ENCODE assay signal across 21 cellular contexts in the genomic region with DNA sequence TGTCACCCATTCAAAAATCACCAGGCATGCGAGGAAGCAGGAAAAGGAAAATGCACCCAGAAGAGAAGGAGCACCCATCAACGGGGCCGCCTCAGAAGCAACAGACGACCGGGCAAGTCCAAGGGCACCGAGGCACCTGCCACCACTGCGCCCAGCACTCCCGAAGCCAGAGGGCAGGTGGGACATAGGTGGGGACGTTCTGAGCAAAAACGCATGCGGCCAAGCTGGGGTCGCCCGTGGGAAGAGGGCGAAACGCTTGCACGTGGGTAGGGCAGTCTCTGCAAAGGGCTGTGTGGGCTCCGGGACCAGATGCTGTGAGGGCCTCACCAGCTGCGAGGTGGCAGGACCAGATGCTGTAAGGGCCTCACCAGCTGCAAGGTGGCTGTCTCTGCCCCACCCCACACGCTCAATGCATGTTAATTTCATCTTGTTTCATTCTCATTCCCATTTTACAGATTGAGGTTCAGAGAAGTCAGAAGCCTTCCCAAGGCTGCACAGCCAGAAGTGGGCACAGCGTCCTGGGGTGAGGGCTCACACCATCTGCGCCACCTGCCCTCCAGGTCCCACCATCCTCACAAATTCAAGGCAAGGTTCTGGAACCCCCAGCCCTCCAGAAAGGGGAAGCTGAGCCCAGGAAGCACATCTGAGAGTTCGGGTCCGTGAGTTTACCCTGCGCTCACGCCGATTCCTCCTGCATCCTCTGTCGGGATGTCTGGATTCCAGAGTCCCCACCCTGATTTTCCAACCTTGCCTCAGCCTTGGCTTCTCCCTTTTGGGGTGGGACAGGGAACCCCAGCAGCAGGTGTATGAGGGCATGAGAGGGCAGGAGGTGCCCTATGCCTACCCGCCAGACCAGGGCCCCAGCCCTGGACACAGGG. TPM values are rescaled to one million over a fixed set of nuclear protein-coding genes. Genes with fewer than 3 reads are reported as not detected.
DNase-seq lines count a peak whose midpoint lies in the region; ATAC-seq, FAIRE-seq and TF ChIP-seq lines count a peak whose summit lies in the region.
"Had no signal": no experiment of that assay in that cellular context is flagged by ENCODE, and none has a peak within 500 bp of the region (broad histone marks: within the 10 kb centered on the region; RNA-seq: fewer than 3 reads in every experiment).

No MANE protein-coding gene starts in this region.

- no peaks in the 10 kb centered on the region for H3K9me3 Mint-ChIP-seq in stimulated activated naive CD8-positive, alpha-beta T cell treated with anti-CD3 and anti-CD28 coated beads, Interleukin-15, amount 100 ng/mL, for 72 hours
- no peaks in the 10 kb centered on the region for H3K9me3 Mint-ChIP-seq in activated CD4-positive, alpha-beta T cell treated with anti-CD3 and anti-CD28 coated beads, Interleukin-2, amount 10 ng/mL, durations not matched to agents 7 days and 5 days
- H3K9me3 Mint-ChIP-seq: activated naive CD4-positive, alpha-beta T cell treated with anti-CD3 and anti-CD28 coated beads, Interleukin-2, amount 50 U/mL, for 72 hours; immature natural killer cell; T-helper 1 cell treated with Interleukin-12 subunit alpha and Interleukin-12 subunit beta and Interleukin-4 antibody, amounts not matched to agents 30 μg/mL and 1 μg/mL, for 36 hours had no signal

- no peak overlapping the region for H2BK5ac ChIP-seq in H1 (ENCODE audit: low read depth, low read length)

- no peak overlapping the region for H3K14ac ChIP-seq in H1 (ENCODE audit: insufficient read length)

- H3K27ac ChIP-seq in H1 (ENCODE audit: low read depth, low read length): no peak overlapping the region
- H3K27ac ChIP-seq: GM23248, prostate gland, suprapubic skin had no signal

- H3K79me2 ChIP-seq in H1 (ENCODE audit: control insufficient read depth in 1 of 2, insufficient read depth in 2 of 2, low read length in 2 of 2): no peaks in the 10 kb centered on the region

- no peak overlapping the region for H2AK5ac ChIP-seq in H1 (ENCODE audit: low read depth, low read length)

- H4K20me1 ChIP-seq in H1 (replicated peaks in 1 of 2; ENCODE audit: control insufficient read depth in 1 of 2, insufficient read depth in 2 of 2, low read length in 2 of 2): peaks cover 5 to 16% of the 10 kb centered on the region in 2 experiments

- WGBS in H1 (ENCODE audit: extremely low coverage in 1 of 2, insufficient coverage in 1 of 2, insufficient read length in 1 of 2, insufficient replicate concordance in 2 of 2, low coverage in 1 of 2, low lambda C conversion rate in 2 of 2, missing lambda C conversion rate in 1 of 2), 2 experiments: 87% methylated on average over 28 of the region's 28 CpGs; no CpG with 5 or more reads in 1 of the 2 experiments

- H3K23me2 ChIP-seq in H1 (ENCODE audit: low read depth, low read length): no peaks in the 10 kb centered on the region

- H3K27me3 ChIP-seq in H1 (replicated peaks in 1 of 4; ENCODE audit: control insufficient read depth in 3 of 4, extremely low read depth in 1 of 4, insufficient read depth in 3 of 4, low read length in 3 of 4) (peaks cover 13 to 91% (median 66%) of the 10 kb centered on the region in 4 experiments), mucosa of stomach (ENCODE audit: control insufficient read depth, insufficient read depth, low read length) (peaks cover 93% of the 10 kb centered on the region)

- H3K27ac Mint-ChIP-seq in stimulated activated naive CD8-positive, alpha-beta T cell treated with anti-CD3 and anti-CD28 coated beads, Interleukin-15, amount 100 ng/mL, for 72 hours: no peak overlapping the region
- no peak overlapping the region for H3K27ac Mint-ChIP-seq in activated CD4-positive, alpha-beta T cell treated with anti-CD3 and anti-CD28 coated beads, Interleukin-2, amount 10 ng/mL, durations not matched to agents 7 days and 5 days
- H3K27ac Mint-ChIP-seq: activated naive CD4-positive, alpha-beta T cell treated with anti-CD3 and anti-CD28 coated beads, Interleukin-2, amount 50 U/mL, for 72 hours; immature natural killer cell; naive B cell; T-helper 1 cell treated with Interleukin-12 subunit alpha and Interleukin-12 subunit beta and Interleukin-4 antibody, amounts not matched to agents 30 μg/mL and 1 μg/mL, for 36 hours had no signal

- no peaks in the 10 kb centered on the region for H3K36me3 Mint-ChIP-seq in activated CD4-positive, alpha-beta T cell treated with anti-CD3 and anti-CD28 coated beads, Interleukin-2, amount 10 ng/mL, durations not matched to agents 7 days and 5 days (ENCODE audit: low read depth)
- H3K36me3 Mint-ChIP-seq: activated naive CD4-positive, alpha-beta T cell treated with anti-CD3 and anti-CD28 coated beads, Interleukin-2, amount 50 U/mL, for 72 hours; immature natural killer cell; naive B cell had no signal

- no peak overlapping the region for H4K91ac ChIP-seq in H1 (replicated peaks; ENCODE audit: insufficient read length, low read length)

- H3K4me3 Mint-ChIP-seq in stimulated activated naive CD8-positive, alpha-beta T cell treated with anti-CD3 and anti-CD28 coated beads, Interleukin-15, amount 100 ng/mL, for 72 hours: no peak overlapping the region
- H3K4me3 Mint-ChIP-seq in activated CD4-positive, alpha-beta T cell treated with anti-CD3 and anti-CD28 coated beads, Interleukin-2, amount 10 ng/mL, durations not matched to agents 7 days and 5 days: no peak overlapping the region
- H3K4me3 Mint-ChIP-seq: immature natural killer cell; naive B cell; T-helper 1 cell treated with Interleukin-12 subunit alpha and Interleukin-12 subunit beta and Interleukin-4 antibody, amounts not matched to agents 30 μg/mL and 1 μg/mL, for 36 hours had no signal

- H3K27me3 Mint-ChIP-seq in stimulated activated naive CD8-positive, alpha-beta T cell treated with anti-CD3 and anti-CD28 coated beads, Interleukin-15, amount 100 ng/mL, for 72 hours: peaks cover 92% of the 10 kb centered on the region
- peaks cover 25% of the 10 kb centered on the region for H3K27me3 Mint-ChIP-seq in activated CD4-positive, alpha-beta T cell treated with anti-CD3 and anti-CD28 coated beads, Interleukin-2, amount 10 ng/mL, durations not matched to agents 7 days and 5 days

- TF ChIP-seq CTCF in H1 (IDR thresholded peaks at IDR 0.05; ENCODE audit: control extremely low read depth in 1 of 3, insufficient read depth in 1 of 3, low read depth in 1 of 3, low read length in 3 of 3): no peak

- ATAC-seq in stimulated activated naive CD8-positive, alpha-beta T cell treated with anti-CD3 and anti-CD28 coated beads, Interleukin-15, Interleukin-2, amounts not matched to agents 100 U/mL and 50 U/mL, for 24 hours: no peak
- ATAC-seq in stimulated activated naive CD8-positive, alpha-beta T cell treated with anti-CD3 and anti-CD28 coated beads, Interleukin-15, amount 100 ng/mL, for 72 hours: no peak
- ATAC-seq: activated naive CD4-positive, alpha-beta T cell treated with anti-CD3 and anti-CD28 coated beads, Interleukin-2, amount 50 U/mL, for 72 hours had no signal

- TF ChIP-seq POLR2A in H1 (IDR thresholded peaks at IDR 0.05; ENCODE audit: control extremely low read depth in 1 of 2, low read depth in 2 of 2, low read length in 2 of 2): no peak

- H3K4me1 ChIP-seq in H1 (replicated peaks in 1 of 4; ENCODE audit: control insufficient read depth in 3 of 4, insufficient read depth in 4 of 4, low read length in 3 of 4): peaks cover 0 to 4% (median 3%) of the 10 kb centered on the region in 4 experiments; a peak in 6 of 7 replicates
- peaks cover 41% of the 10 kb centered on the region for H3K4me1 ChIP-seq in mucosa of stomach (ENCODE audit: control insufficient read depth, insufficient read depth, low read length)

- H3K4me2 ChIP-seq in H1 (ENCODE audit: insufficient read depth in 1 of 2, low read depth in 2 of 2, low read length in 2 of 2): no peak overlapping the region

- H3K4ac ChIP-seq in H1 (replicated peaks; ENCODE audit: insufficient read length, low read depth, low read length): no peak overlapping the region

- peaks cover 13% of the 10 kb centered on the region for H3K4me1 Mint-ChIP-seq in stimulated activated naive CD8-positive, alpha-beta T cell treated with anti-CD3 and anti-CD28 coated beads, Interleukin-15, amount 100 ng/mL, for 72 hours
- H3K4me1 Mint-ChIP-seq in activated CD4-positive, alpha-beta T cell treated with anti-CD3 and anti-CD28 coated beads, Interleukin-2, amount 10 ng/mL, durations not matched to agents 7 days and 5 days: peaks cover 7% of the 10 kb centered on the region

- no peak overlapping the region for H2BK120ac ChIP-seq in H1 (replicated peaks; ENCODE audit: low read depth, low read length)

- peak overlapping the region; percentile 21; the same call in 1 of the 2 replicates for H4K8ac ChIP-seq in H1 (ENCODE audit: extremely low read depth, insufficient read depth, low read length)

- no peak overlapping the region for H4K5ac ChIP-seq in H1 (ENCODE audit: insufficient read length, low read depth, low read length)

- H3K36me3 ChIP-seq in H1 (ENCODE audit: control insufficient read depth in 2 of 4, insufficient read depth in 4 of 4, low read length in 3 of 4) (no peaks in the 10 kb centered on the region), mucosa of stomach (ENCODE audit: control insufficient read depth, insufficient read depth, low read length) (no peaks in the 10 kb centered on the region)
- H3K36me3 ChIP-seq: prostate gland, suprapubic skin had no signal

- H3K9ac ChIP-seq in H1 (replicated peaks in 1 of 4; ENCODE audit: extremely low read depth in 1 of 4, low read depth in 3 of 4, low read length in 3 of 4) (no peak overlapping the region), mucosa of stomach (ENCODE audit: low read length) (peak overlapping the region; percentile 17)
- H3K9ac ChIP-seq: GM23248 had no signal

- H2AFZ ChIP-seq in H1 (ENCODE audit: low read length): no peak overlapping the region
- H2AFZ ChIP-seq: GM23248 had no signal

- TF ChIP-seq RAD21 in H1 (IDR thresholded peaks at IDR 0.05 in 1 of 2, conservative IDR thresholded peaks at IDR 0.05 in 1 of 2; ENCODE audit: low read depth in 2 of 2, low read length in 2 of 2): no peak

- FAIRE-seq in H1 (lab: Jason Lieb, UNC) (no peak), HTR-8/SVneo (lab: Jason Lieb, UNC) (no peak)
- FAIRE-seq: colon, GM18507 had no signal

- H3K23ac ChIP-seq in H1 (ENCODE audit: insufficient read length): no peak overlapping the region

- CTCF ChIA-PET in H1 (lab: Charles Lee; ENCODE audit: partially characterized antibody): interaction anchor here (0.6 to 2.5 kb wide), 3 partner anchors 10 to 46 kb away, joined by 3 to 14 read pairs (median 4); no protein-coding TSS in a partner anchor
- CTCF ChIA-PET in activated CD4-positive, alpha-beta T cell treated with anti-CD3 and anti-CD28 coated beads, Interleukin-2, amount 10 ng/mL, durations not matched to agents 7 days and 5 days (lab: Charles Lee): interaction anchor here (0.7 to 2.0 kb wide), 4 partner anchors 10 to 53 kb away, joined by 3 to 8 read pairs (median 4); no protein-coding TSS in a partner anchor

- DNase-seq in stimulated activated naive CD8-positive, alpha-beta T cell treated with anti-CD3 and anti-CD28 coated beads, Interleukin-15, Interleukin-2, amounts not matched to agents 100 U/mL and 50 U/mL, for 24 hours: peak; percentile 2
- no peak for DNase-seq in stimulated activated naive CD8-positive, alpha-beta T cell treated with anti-CD3 and anti-CD28 coated beads, Interleukin-15, amount 100 ng/mL, for 72 hours
- no peak for DNase-seq in H1 (ENCODE audit: low read depth in 1 of 2, low spot score in 2 of 2)
- DNase-seq in retina: no peak
- no peak for DNase-seq in HTR-8/SVneo (ENCODE audit: insufficient read length, low spot score)
- no peak for DNase-seq in activated CD4-positive, alpha-beta T cell treated with anti-CD3 and anti-CD28 coated beads, Interleukin-2, amount 10 ng/mL, durations not matched to agents 7 days and 5 days
- DNase-seq in COLO668 (lab: John Stamatoyannopoulos, UW; ENCODE audit: unreplicated experiment): no peak
- DNase-seq: activated CD4-positive, alpha-beta T cell treated with anti-CD3 and anti-CD28 coated beads, Interleukin-2, amount 50 U/mL, for 48 hours; GM23248; immature natural killer cell; naive B cell; SHP77 treated with DMSO at 0.1 percent for 48 hours; stimulated activated CD4-positive, alpha-beta T cell treated with anti-CD3 and anti-CD28 coated beads, Interleukin-12 subunit alpha, Interleukin-12 subunit beta, amount 100 ng/mL, for 4 hours had no signal

- H3K79me1 ChIP-seq in H1 (ENCODE audit: low read depth, low read length): no peaks in the 10 kb centered on the region

- no peak overlapping the region for H2BK15ac ChIP-seq in H1 (ENCODE audit: low read length)

- no peak overlapping the region for H3K18ac ChIP-seq in H1 (ENCODE audit: extremely low read depth, low read length)

- POLR2A ChIA-PET in H1 (lab: Charles Lee; ENCODE audit: partially characterized antibody): interaction anchor here (0.6 to 1.3 kb wide), 3 partner anchors 11 to 18 kb away, joined by 3 to 4 read pairs (median 4); no protein-coding TSS in a partner anchor
- POLR2A ChIA-PET in activated CD4-positive, alpha-beta T cell treated with anti-CD3 and anti-CD28 coated beads, Interleukin-2, amount 10 ng/mL, durations not matched to agents 7 days and 5 days (lab: Charles Lee): no interaction called here

- no peak overlapping the region for H2BK12ac ChIP-seq in H1 (ENCODE audit: low read depth, low read length)

- no peak overlapping the region for H3K56ac ChIP-seq in H1 (replicated peaks; ENCODE audit: insufficient read length, low read depth, low read length)

- no peak for TF ChIP-seq EP300 in H1 (IDR thresholded peaks at IDR 0.05; ENCODE audit: borderline replicate concordance in 1 of 2, low read depth in 2 of 2, low read length in 2 of 2)

- no peak overlapping the region for H3K4me3 ChIP-seq in H1 (ENCODE audit: extremely low read depth in 1 of 4, insufficient read depth in 2 of 4, low read depth in 3 of 4, low read length in 4 of 4)
- no peak overlapping the region for H3K4me3 ChIP-seq in mucosa of stomach (ENCODE audit: low read length)
- H3K4me3 ChIP-seq: GM23248, prostate gland, suprapubic skin had no signal

- H2BK20ac ChIP-seq in H1 (ENCODE audit: low read length): no peak overlapping the region

- H3K9me3 ChIP-seq in H1 (ENCODE audit: insufficient read depth in 2 of 2, low read depth in 1 of 2, low read length in 1 of 2) (no peaks in the 10 kb centered on the region; a peak in 1 of 4 replicates), mucosa of stomach (ENCODE audit: control insufficient read depth, low read length) (no peaks in the 10 kb centered on the region)
- H3K9me3 ChIP-seq: prostate gland, suprapubic skin had no signal

RNA-seq across cellular contexts. Expression of a gene that starts 8.2 kb away (rescaled TPM):
- 0.25 and 0.30 TPM in 2 replicates for total RNA-seq in H1 (2021; fragmentation: NEBNext Ultra II Directional; extraction: Animal tissue kit (Norgen Biotek cat#: 25700))
- 0.18 and 0.66 TPM in 2 replicates for polyA plus RNA-seq in H1 (2011; rRNA removed)
- polyA plus RNA-seq in H1 (2011; cell fraction: cytosol; rRNA removed): 0.74 TPM
- 2.3 TPM for polyA plus RNA-seq in H1 (2011; cell fraction: nucleus; rRNA removed)
- polyA plus RNA-seq in H1 (2012, experiment 1 of 2): 0.13 to 0.43 TPM (median 0.25 TPM) in 3 of 4 replicates, not detected in the other
- 1.7 TPM for polyA plus RNA-seq in H1 (2012, experiment 2 of 2)
- polyA plus RNA-seq in H1 (2013, experiment 1 of 2): 0.06 TPM
- 0.06 TPM for polyA plus RNA-seq in H1 (2013, experiment 2 of 2)
- 0.10 TPM in 1 of 2 replicates, not detected in the other for polyA minus RNA-seq in H1 (2011; rRNA and poly(A)+ RNA removed)
- polyA minus RNA-seq in H1 (2011; cell fraction: cytosol; rRNA and poly(A)+ RNA removed): 11.0 TPM
- 1.3 TPM for polyA minus RNA-seq in H1 (2011; cell fraction: nucleus; rRNA and poly(A)+ RNA removed)
- total RNA-seq in activated CD4-positive, alpha-beta T cell treated with anti-CD3 and anti-CD28 coated beads, Interleukin-2, amount 10 ng/mL, durations not matched to agents 7 days and 5 days: not detected
- total RNA-seq: activated naive CD4-positive, alpha-beta T cell treated with anti-CD3 and anti-CD28 coated beads, Interleukin-2, amount 50 U/mL, for 72 hours; lung microvascular endothelial cell had no signal

RNA-seq across cellular contexts. Expression of a gene that starts 43.5 kb away (rescaled TPM):
- total RNA-seq in H1 (2021; fragmentation: NEBNext Ultra II Directional; extraction: Animal tissue kit (Norgen Biotek cat#: 25700)): 130 TPM in 2 replicates
- polyA plus RNA-seq in H1 (2011; rRNA removed): 74.7 and 115 TPM in 2 replicates
- polyA plus RNA-seq in H1 (2011; cell fraction: cytosol; rRNA removed): 102 TPM
- 134 TPM for polyA plus RNA-seq in H1 (2011; cell fraction: nucleus; rRNA removed)
- polyA plus RNA-seq in H1 (2012, experiment 1 of 2): 82.3 to 121 TPM (median 117 TPM) in 4 replicates
- 111 TPM for polyA plus RNA-seq in H1 (2012, experiment 2 of 2)
- polyA plus RNA-seq in H1 (2013, experiment 1 of 2): 70.9 TPM
- polyA plus RNA-seq in H1 (2013, experiment 2 of 2): 66.0 TPM
- 83.7 and 85.6 TPM in 2 replicates for polyA minus RNA-seq in H1 (2011; rRNA and poly(A)+ RNA removed)
- 73.3 TPM for polyA minus RNA-seq in H1 (2011; cell fraction: cytosol; rRNA and poly(A)+ RNA removed)
- 46.5 TPM for polyA minus RNA-seq in H1 (2011; cell fraction: nucleus; rRNA and poly(A)+ RNA removed)
- 10 to 100 TPM; 60.5 to 71.8 TPM for total RNA-seq in activated CD4-positive, alpha-beta T cell treated with anti-CD3 and anti-CD28 coated beads, Interleukin-2, amount 10 ng/mL, durations not matched to agents 7 days and 5 days

RNA-seq across cellular contexts. Expression of a gene that starts 44.9 kb away (rescaled TPM):
- total RNA-seq in H1 (2021; fragmentation: NEBNext Ultra II Directional; extraction: Animal tissue kit (Norgen Biotek cat#: 25700)): 30.1 and 32.6 TPM in 2 replicates
- polyA plus RNA-seq in H1 (2011; rRNA removed): 36.1 and 62.3 TPM in 2 replicates
- polyA plus RNA-seq in H1 (2011; cell fraction: cytosol; rRNA removed): 40.0 TPM
- 508 TPM for polyA plus RNA-seq in H1 (2011; cell fraction: nucleus; rRNA removed)
- polyA plus RNA-seq in H1 (2012, experiment 1 of 2): 23.1 to 39.3 TPM (median 34.1 TPM) in 4 replicates
- 21.6 TPM for polyA plus RNA-seq in H1 (2012, experiment 2 of 2)
- polyA plus RNA-seq in H1 (2013, experiment 1 of 2): 30.7 TPM
- polyA plus RNA-seq in H1 (2013, experiment 2 of 2): 26.7 TPM
- polyA minus RNA-seq in H1 (2011; rRNA and poly(A)+ RNA removed): 5.8 and 7.8 TPM in 2 replicates
- 14.6 TPM for polyA minus RNA-seq in H1 (2011; cell fraction: cytosol; rRNA and poly(A)+ RNA removed)
- polyA minus RNA-seq in H1 (2011; cell fraction: nucleus; rRNA and poly(A)+ RNA removed): 47.3 TPM
- 10 to 100 TPM; 23.6 to 27.1 TPM for total RNA-seq in activated CD4-positive, alpha-beta T cell treated with anti-CD3 and anti-CD28 coated beads, Interleukin-2, amount 10 ng/mL, durations not matched to agents 7 days and 5 days

RNA-seq across cellular contexts. Expression of a gene that starts 50.7 kb away (rescaled TPM):
- total RNA-seq in H1 (2021; fragmentation: NEBNext Ultra II Directional; extraction: Animal tissue kit (Norgen Biotek cat#: 25700)): 1.5 TPM in 2 replicates
- polyA plus RNA-seq in H1 (2011; rRNA removed): 0.39 and 1.2 TPM in 2 replicates
- polyA plus RNA-seq in H1 (2011; cell fraction: cytosol; rRNA removed): 0.65 TPM
- polyA plus RNA-seq in H1 (2011; cell fraction: nucleus; rRNA removed): 4.0 TPM
- 0.94 to 1.3 TPM (median 1.00 TPM) in 4 replicates for polyA plus RNA-seq in H1 (2012, experiment 1 of 2)
- polyA plus RNA-seq in H1 (2012, experiment 2 of 2): 0.51 TPM
- polyA plus RNA-seq in H1 (2013, experiment 1 of 2): 1.1 TPM
- polyA plus RNA-seq in H1 (2013, experiment 2 of 2): 1.3 TPM
- polyA minus RNA-seq in H1 (2011; rRNA and poly(A)+ RNA removed): 0.06 and 0.10 TPM in 2 replicates
- 0.88 TPM for polyA minus RNA-seq in H1 (2011; cell fraction: cytosol; rRNA and poly(A)+ RNA removed)
- polyA minus RNA-seq in H1 (2011; cell fraction: nucleus; rRNA and poly(A)+ RNA removed): 1.3 TPM
- 1 to 10 TPM; 3.2 TPM for total RNA-seq in activated CD4-positive, alpha-beta T cell treated with anti-CD3 and anti-CD28 coated beads, Interleukin-2, amount 10 ng/mL, durations not matched to agents 7 days and 5 days
